ENCODE assay signal across 8 cellular contexts in genomic region chr11:795638-796564, GRCh38. TPM values are rescaled to one million over a fixed set of nuclear protein-coding genes. Genes with fewer than 3 reads are reported as not detected.
DNase-seq lines count a peak whose midpoint lies in the region; ATAC-seq and TF ChIP-seq lines count a peak whose summit lies in the region.

No MANE protein-coding gene starts in this region.

- H3K4me1 ChIP-seq in OCI-LY1 (ENCODE audit: insufficient read depth, low read length, severe bottlenecking): peaks cover 23% of the 10 kb centered on the region

- peak; percentile 20 for ATAC-seq in HG02759 (IDR thresholded peaks at IDR 0.05; ENCODE audit: unreplicated experiment)
- peak; percentile 21 for ATAC-seq in esophagus mucosa
- ATAC-seq in natural killer cell treated with Interleukin-12 subunit alpha and Interleukin-12 subunit beta and Interleukin-15 and Interleukin-18, amount 100 ng/mL, for 72 hours: peak; percentile 83 to 86
- no peak for ATAC-seq in GM18861 (IDR thresholded peaks at IDR 0.05; ENCODE audit: unreplicated experiment)

- no peaks in the 10 kb centered on the region for H3K27me3 Mint-ChIP-seq in natural killer cell treated with Interleukin-12 subunit alpha and Interleukin-12 subunit beta and Interleukin-15 and Interleukin-18, amount 100 ng/mL, for 72 hours
- no peaks in the 10 kb centered on the region for H3K27me3 Mint-ChIP-seq in stimulated activated naive CD8-positive, alpha-beta T cell treated with anti-CD3 and anti-CD28 coated beads, Interleukin-15, Interleukin-2, amounts not matched to agents 100 ng/mL and 50 ng/mL, for 24 hours

- no peak for TF ChIP-seq CTCF in OCI-LY1 (IDR thresholded peaks at IDR 0.05; ENCODE audit: low read length)

- H3K36me3 ChIP-seq in OCI-LY1 (ENCODE audit: insufficient read depth, low read length): peaks cover 25% of the 10 kb centered on the region; the same call in 1 of the 2 replicates

- peak overlapping the region; percentile 83 for H3K9ac ChIP-seq in OCI-LY1 (ENCODE audit: low read length)

- in situ Hi-C loops in Caki2 (cut with HindIII; ENCODE audit: low pct_unique_long_range_greater_than_20kb, low sequenced_read_pairs): no loop called here

- peak overlapping the region; percentile 97 for H3K4me3 Mint-ChIP-seq in natural killer cell treated with Interleukin-12 subunit alpha and Interleukin-12 subunit beta and Interleukin-15 and Interleukin-18, amount 100 ng/mL, for 72 hours
- H3K4me3 Mint-ChIP-seq in stimulated activated naive CD8-positive, alpha-beta T cell treated with anti-CD3 and anti-CD28 coated beads, Interleukin-15, Interleukin-2, amounts not matched to agents 100 ng/mL and 50 ng/mL, for 24 hours: peak overlapping the region; percentile 87

- DNase-seq in Caki2 (ENCODE audit: low read depth) (peak; percentile 72), activated T-cell treated with anti-CD3 and anti-CD28 coated beads for 4 hours (peak; percentile 68)
- DNase-seq in natural killer cell treated with Interleukin-12 subunit alpha and Interleukin-12 subunit beta and Interleukin-15 and Interleukin-18, amount 100 ng/mL, for 72 hours (ENCODE audit: low spot score): peak; percentile 91

- no peaks in the 10 kb centered on the region for H3K9me3 Mint-ChIP-seq in natural killer cell treated with Interleukin-12 subunit alpha and Interleukin-12 subunit beta and Interleukin-15 and Interleukin-18, amount 100 ng/mL, for 72 hours
- H3K9me3 Mint-ChIP-seq in stimulated activated naive CD8-positive, alpha-beta T cell treated with anti-CD3 and anti-CD28 coated beads, Interleukin-15, Interleukin-2, amounts not matched to agents 100 ng/mL and 50 ng/mL, for 24 hours: no peaks in the 10 kb centered on the region

- peaks cover 7 to 10% of the 10 kb centered on the region in 2 donors for H3K4me1 Mint-ChIP-seq in natural killer cell treated with Interleukin-12 subunit alpha and Interleukin-12 subunit beta and Interleukin-15 and Interleukin-18, amount 100 ng/mL, for 72 hours (ENCODE audit: low read depth in 2 of 2)
- H3K4me1 Mint-ChIP-seq in stimulated activated naive CD8-positive, alpha-beta T cell treated with anti-CD3 and anti-CD28 coated beads, Interleukin-15, Interleukin-2, amounts not matched to agents 100 ng/mL and 50 ng/mL, for 24 hours (ENCODE audit: low read depth): peaks cover 10% of the 10 kb centered on the region

- H3K4me3 ChIP-seq in OCI-LY1 (ENCODE audit: low read depth, low read length, poor library complexity, severe bottlenecking): peak overlapping the region; percentile 86

- H3K79me2 ChIP-seq in OCI-LY1 (ENCODE audit: insufficient read depth, low read length): no peaks in the 10 kb centered on the region

- H2AFZ ChIP-seq in OCI-LY1 (ENCODE audit: low read length): no peak overlapping the region

- H3K9me2 ChIP-seq in OCI-LY1 (ENCODE audit: low read depth, low read length): no peaks in the 10 kb centered on the region

- H3K27me3 ChIP-seq in OCI-LY1 (ENCODE audit: insufficient read depth, low read length): no peaks in the 10 kb centered on the region

- H4K20me1 ChIP-seq in OCI-LY1 (ENCODE audit: insufficient read depth, low read length): no peaks in the 10 kb centered on the region

- peak overlapping the region; percentile 71 for H3K27ac ChIP-seq in OCI-LY1 (ENCODE audit: low read depth, low read length, poor library complexity, severe bottlenecking)

- H3K36me3 Mint-ChIP-seq in natural killer cell treated with Interleukin-12 subunit alpha and Interleukin-12 subunit beta and Interleukin-15 and Interleukin-18, amount 100 ng/mL, for 72 hours: no peaks in the 10 kb centered on the region
- H3K36me3 Mint-ChIP-seq in stimulated activated naive CD8-positive, alpha-beta T cell treated with anti-CD3 and anti-CD28 coated beads, Interleukin-15, Interleukin-2, amounts not matched to agents 100 ng/mL and 50 ng/mL, for 24 hours (ENCODE audit: low read depth): peaks cover 8% of the 10 kb centered on the region

- no peaks in the 10 kb centered on the region for H3F3A ChIP-seq in OCI-LY1 (ENCODE audit: insufficient read depth, low read length)

- peak overlapping the region; percentile 97 for H3K4me2 ChIP-seq in OCI-LY1 (ENCODE audit: low read length)

- H3K9me3 ChIP-seq in OCI-LY1 (ENCODE audit: low read length): no peaks in the 10 kb centered on the region

- H3K27ac Mint-ChIP-seq in natural killer cell treated with Interleukin-12 subunit alpha and Interleukin-12 subunit beta and Interleukin-15 and Interleukin-18, amount 100 ng/mL, for 72 hours: peak overlapping the region; percentile 82 to 93
- peak overlapping the region; percentile 74 for H3K27ac Mint-ChIP-seq in stimulated activated naive CD8-positive, alpha-beta T cell treated with anti-CD3 and anti-CD28 coated beads, Interleukin-15, Interleukin-2, amounts not matched to agents 100 ng/mL and 50 ng/mL, for 24 hours

RNA-seq across cellular contexts. Expression of gene SLC25A22, which starts 2.2 kb away (rescaled TPM):
- total RNA-seq in Caki2 (2014; rRNA removed; shearing (Covaris generic); ENCODE audit: low replicate concordance): 12.5 and 13.6 TPM in 2 replicates
- 11.0 TPM for total RNA-seq in esophagus mucosa
- total RNA-seq in natural killer cell treated with Interleukin-12 subunit alpha and Interleukin-12 subunit beta and Interleukin-15 and Interleukin-18, amount 100 ng/mL, for 72 hours: 100 to 1,000 TPM in 1 of 2 donors, 10 to 100 TPM in 1; 64.3 to 125 TPM

RNA-seq across cellular contexts. Expression of gene CEND1, which starts 6.0 kb away (rescaled TPM):
- total RNA-seq in Caki2 (2014; rRNA removed; shearing (Covaris generic); ENCODE audit: low replicate concordance): not detected in 2 replicates
- total RNA-seq in esophagus mucosa: not detected
- 1 to 10 TPM in 1 of 2 donors, under 1 TPM in 1; 0.95 to 3.4 TPM for total RNA-seq in natural killer cell treated with Interleukin-12 subunit alpha and Interleukin-12 subunit beta and Interleukin-15 and Interleukin-18, amount 100 ng/mL, for 72 hours

RNA-seq across cellular contexts. Expression of gene PIDD1, which starts 9.1 kb away (rescaled TPM):
- total RNA-seq in Caki2 (2014; rRNA removed; shearing (Covaris generic); ENCODE audit: low replicate concordance): 16.7 and 36.1 TPM in 2 replicates
- total RNA-seq in esophagus mucosa: 7.6 TPM
- 10 to 100 TPM; 19.1 to 53.6 TPM for total RNA-seq in natural killer cell treated with Interleukin-12 subunit alpha and Interleukin-12 subunit beta and Interleukin-15 and Interleukin-18, amount 100 ng/mL, for 72 hours

RNA-seq across cellular contexts. Expression of gene RPLP2, which starts 13.9 kb away (rescaled TPM):
- total RNA-seq in Caki2 (2014; rRNA removed; shearing (Covaris generic); ENCODE audit: low replicate concordance): 302 and 318 TPM in 2 replicates
- 2,043 TPM for total RNA-seq in esophagus mucosa
- 1,000 to 10,000 TPM; 1,365 to 2,718 TPM for total RNA-seq in natural killer cell treated with Interleukin-12 subunit alpha and Interleukin-12 subunit beta and Interleukin-15 and Interleukin-18, amount 100 ng/mL, for 72 hours

RNA-seq across cellular contexts. Expression of gene GATD1, which starts 18.6 kb away (rescaled TPM):
- total RNA-seq in Caki2 (2014; rRNA removed; shearing (Covaris generic); ENCODE audit: low replicate concordance): 27.5 and 45.0 TPM in 2 replicates
- 38.4 TPM for total RNA-seq in esophagus mucosa
- total RNA-seq in natural killer cell treated with Interleukin-12 subunit alpha and Interleukin-12 subunit beta and Interleukin-15 and Interleukin-18, amount 100 ng/mL, for 72 hours: 10 to 100 TPM; 42.2 to 99.7 TPM
